16 cellular contexts compared by ENCODE assay signal in genomic region chr3:126731044-126731443, GRCh38. TPM values are rescaled to one million over a fixed set of nuclear protein-coding genes. Genes with fewer than 3 reads are reported as not detected.
DNase-seq lines count a peak whose midpoint lies in the region; ATAC-seq and TF ChIP-seq lines count a peak whose summit lies in the region.
"Had no signal": no experiment of that assay in that cellular context is flagged by ENCODE, and none has a peak within 500 bp of the region (broad histone marks: within the 10 kb centered on the region; RNA-seq: fewer than 3 reads in every experiment).

No MANE protein-coding gene starts in this region.

- H3K27me3 Mint-ChIP-seq in naive thymus-derived CD4-positive, alpha-beta T cell, result no peaks in the 10 kb centered on the region
- no peaks in the 10 kb centered on the region for H3K27me3 Mint-ChIP-seq in activated naive CD4-positive, alpha-beta T cell treated with anti-CD3 and anti-CD28 coated beads for 36 hours (ENCODE audit: low read depth)

- H3K36me3 Mint-ChIP-seq in naive thymus-derived CD4-positive, alpha-beta T cell, result peaks cover 2 to 74% (median 59%) of the 10 kb centered on the region in 5 donors
- H3K36me3 Mint-ChIP-seq in activated naive CD4-positive, alpha-beta T cell treated with anti-CD3 and anti-CD28 coated beads for 36 hours (ENCODE audit: low read depth), result peaks cover 53% of the 10 kb centered on the region

- H4K20me1 ChIP-seq in GM23248 (ENCODE audit: insufficient read depth), result no peaks in the 10 kb centered on the region

- H2AFZ ChIP-seq in GM23248, result no peak overlapping the region

- no peaks in the 10 kb centered on the region for H3K9me3 Mint-ChIP-seq in naive thymus-derived CD4-positive, alpha-beta T cell
- no peaks in the 10 kb centered on the region for H3K9me3 Mint-ChIP-seq in activated naive CD4-positive, alpha-beta T cell treated with anti-CD3 and anti-CD28 coated beads for 36 hours
- H3K9me3 Mint-ChIP-seq: activated T-cell treated with anti-CD3 and anti-CD28 coated beads, Interleukin-2, amount 50 U/mL, for 4 hours had no signal

- intact Hi-C loops in naive thymus-derived CD4-positive, alpha-beta T cell (cut with micrococcal nuclease), result no loop called here
- intact Hi-C loops in activated naive CD4-positive, alpha-beta T cell treated with anti-CD3 and anti-CD28 coated beads for 36 hours (cut with micrococcal nuclease), result no loop called here

- no peak overlapping the region for H3K9ac ChIP-seq in GM23248

- POLR2A ChIA-PET in naive thymus-derived CD4-positive, alpha-beta T cell (lab: Charles Lee), result no interaction called here

- H3K4me3 ChIP-seq in naive thymus-derived CD4-positive, alpha-beta T cell (ENCODE audit: low read length), result no peak overlapping the region
- no peak overlapping the region for H3K4me3 ChIP-seq in GM23248
- H3K4me3 ChIP-seq: right atrium auricular region had no signal

- peaks cover 0 to 47% (median 0%) of the 10 kb centered on the region in 3 experiments for H3K36me3 ChIP-seq in naive thymus-derived CD4-positive, alpha-beta T cell (ENCODE audit: control insufficient read depth in 2 of 3, insufficient read depth in 3 of 3, low read length in 3 of 3)
- no peaks in the 10 kb centered on the region for H3K36me3 ChIP-seq in GM23248 (ENCODE audit: low read depth)
- H3K36me3 ChIP-seq: right atrium auricular region had no signal

- H3K9me3 ChIP-seq in naive thymus-derived CD4-positive, alpha-beta T cell (ENCODE audit: control insufficient read depth in 2 of 3, low read length in 3 of 3), result no peaks in the 10 kb centered on the region
- H3K9me3 ChIP-seq in GM23248 (ENCODE audit: low read depth), result no peaks in the 10 kb centered on the region
- H3K9me3 ChIP-seq: right atrium auricular region had no signal

- peak; percentile 73 for ATAC-seq in HG03108 (IDR thresholded peaks at IDR 0.05; ENCODE audit: unreplicated experiment)
- ATAC-seq in naive thymus-derived CD4-positive, alpha-beta T cell, result peak; percentile 41
- ATAC-seq: activated CD4-positive, CD25-positive, alpha-beta regulatory T cell treated with anti-CD3 and anti-CD28 coated beads, Interleukin-2, amount 50 U/mL, for 24 hours; activated T-cell treated with anti-CD3 and anti-CD28 coated beads, Interleukin-2, amount 50 U/mL, for 4 hours had no signal

- H3K79me2 ChIP-seq in GM23248 (ENCODE audit: insufficient read depth), result no peaks in the 10 kb centered on the region

- no peaks in the 10 kb centered on the region for H3F3A ChIP-seq in GM23248 (ENCODE audit: insufficient read depth)

- no peaks in the 10 kb centered on the region for H3K27me3 ChIP-seq in naive thymus-derived CD4-positive, alpha-beta T cell (ENCODE audit: control insufficient read depth in 2 of 2, insufficient read depth in 2 of 2, low read length in 2 of 2)
- no peaks in the 10 kb centered on the region for H3K27me3 ChIP-seq in GM23248 (replicated peaks; ENCODE audit: insufficient read depth)
- H3K27me3 ChIP-seq: right atrium auricular region had no signal

- H3K27ac Mint-ChIP-seq in naive thymus-derived CD4-positive, alpha-beta T cell, result peak overlapping the region in 2 of 9 donors; percentile 23 to 42
- H3K27ac Mint-ChIP-seq in activated naive CD4-positive, alpha-beta T cell treated with anti-CD3 and anti-CD28 coated beads for 36 hours, result no peak overlapping the region
- H3K27ac Mint-ChIP-seq: nephron progenitor cell had no signal

- no peak for TF ChIP-seq CTCF in GM10266 (IDR thresholded peaks at IDR 0.05; ENCODE audit: control insufficient read depth, insufficient read depth, low read depth, missing control alignments)

- H3K4me3 Mint-ChIP-seq in naive thymus-derived CD4-positive, alpha-beta T cell, result no peak overlapping the region
- no peak overlapping the region for H3K4me3 Mint-ChIP-seq in activated naive CD4-positive, alpha-beta T cell treated with anti-CD3 and anti-CD28 coated beads for 36 hours
- H3K4me3 Mint-ChIP-seq: activated T-cell treated with anti-CD3 and anti-CD28 coated beads, Interleukin-2, amount 50 U/mL, for 4 hours; nephron progenitor cell had no signal

- no peaks in the 10 kb centered on the region for H3K9me2 ChIP-seq in GM23248 (ENCODE audit: insufficient read depth)

- no peak overlapping the region for H3K27ac ChIP-seq in naive thymus-derived CD4-positive, alpha-beta T cell (ENCODE audit: low read depth, low read length)
- H3K27ac ChIP-seq in GM23248, result no peak overlapping the region
- H3K27ac ChIP-seq: right atrium auricular region had no signal

- CTCF ChIA-PET in naive thymus-derived CD4-positive, alpha-beta T cell (lab: Charles Lee), result no interaction called here
- CTCF ChIA-PET in activated naive CD4-positive, alpha-beta T cell treated with anti-CD3 and anti-CD28 coated beads for 36 hours (lab: Charles Lee), result no interaction called here

- 81 to 87% methylated on average over 3 of the region's 3 CpGs for WGBS in GM23248 (ENCODE audit: low coverage in 1 of 2, low lambda C conversion rate in 2 of 2, missing lambda C conversion rate in 2 of 2), 2 experiments

- no peak overlapping the region for H3K4me2 ChIP-seq in GM23248 (ENCODE audit: unreplicated experiment)

- no peaks in the 10 kb centered on the region for H3K4me1 ChIP-seq in naive thymus-derived CD4-positive, alpha-beta T cell (ENCODE audit: control insufficient read depth in 2 of 2, insufficient read depth in 2 of 2, low read length in 2 of 2)
- H3K4me1 ChIP-seq in GM23248 (ENCODE audit: insufficient read depth), result no peaks in the 10 kb centered on the region

- peak; percentile 15 for DNase-seq in GM10266 (ENCODE audit: extremely low spot score)
- DNase-seq in SKM-1 treated with dmso at 0.1 percent for 144 hours (lab: John Stamatoyannopoulos, UW; ENCODE audit: unreplicated experiment), result peak; percentile 84
- DNase-seq in naive thymus-derived CD4-positive, alpha-beta T cell, result no peak
- DNase-seq in NCI-H82 treated with DMSO at 0.1 percent for 48 hours (lab: John Stamatoyannopoulos, UW; ENCODE audit: unreplicated experiment), result no peak
- no peak for DNase-seq in GM23248
- no peak for DNase-seq in AG08396 (ENCODE audit: low spot score)
- DNase-seq in activated naive CD4-positive, alpha-beta T cell treated with anti-CD3 and anti-CD28 coated beads for 36 hours, result no peak
- DNase-seq: activated T-cell treated with anti-CD3 and anti-CD28 coated beads, Interleukin-2, amount 50 U/mL, for 4 hours; hippocampal formation; nephron progenitor cell; stimulated activated CD4-positive, alpha-beta T cell treated with anti-CD3 and anti-CD28 coated beads, Interleukin-4, amount 100 ng/mL, for 4 hours; stimulated activated naive CD4-positive, alpha-beta T cell; SW 1271 had no signal

- in situ Hi-C loops in GM23248 (cut with MboI), result no loop called here

- H3K4me1 Mint-ChIP-seq in naive thymus-derived CD4-positive, alpha-beta T cell, result peaks cover 0 to 17% (median 13%) of the 10 kb centered on the region in 7 donors
- H3K4me1 Mint-ChIP-seq in activated naive CD4-positive, alpha-beta T cell treated with anti-CD3 and anti-CD28 coated beads for 36 hours (ENCODE audit: low read depth), result peaks cover 5% of the 10 kb centered on the region

RNA-seq across cellular contexts. Expression of gene CHCHD6, which starts 27.0 kb away (rescaled TPM):
- total RNA-seq in naive thymus-derived CD4-positive, alpha-beta T cell, result 10 to 100 TPM in 3 of 5 experiments, 1 to 10 TPM in 2; 5.4 to 14.0 (median 10.0) TPM
- polyA plus RNA-seq in naive thymus-derived CD4-positive, alpha-beta T cell, result 10 to 100 TPM; 11.0 to 15.1 TPM
- 8.9 and 15.8 TPM in 2 replicates for total RNA-seq in GM23248 (2014; rRNA removed; shearing (Covaris generic))
- 19.9 and 21.4 TPM in 2 replicates for polyA plus RNA-seq in GM23248 (2016; fragmentation: Nextera tagmentation; extraction: Ambion mirVana)
- total RNA-seq in activated naive CD4-positive, alpha-beta T cell treated with anti-CD3 and anti-CD28 coated beads for 36 hours, result 10 to 100 TPM; 17.2 to 17.7 TPM

Comparison
In these comparisons a context has a peak if more than half of its experiments do, and no peak if none do; other contexts are left out.
1. DNase-seq: peak in GM10266 (single experiment) and SKM-1 treated with dmso at 0.1 percent for 144 hours (single experiment); none in naive thymus-derived CD4-positive, alpha-beta T cell (0 of 9), NCI-H82 treated with DMSO at 0.1 percent for 48 hours (single experiment), GM23248 (single experiment), AG08396 (single experiment) and activated naive CD4-positive, alpha-beta T cell treated with anti-CD3 and anti-CD28 coated beads for 36 hours (single experiment).